ENCODE assay signal across 16 cellular contexts in genomic region chr12:1808036-1808797, GRCh38. TPM values are rescaled to one million over a fixed set of nuclear protein-coding genes. Genes with fewer than 3 reads are reported as not detected.
DNase-seq lines count a peak whose midpoint lies in the region; ATAC-seq, FAIRE-seq and TF ChIP-seq lines count a peak whose summit lies in the region.
"Had no signal": no experiment of that assay in that cellular context is flagged by ENCODE, and none has a peak within 500 bp of the region (broad histone marks: within the 10 kb centered on the region; RNA-seq: fewer than 3 reads in every experiment).

No MANE protein-coding gene starts in this region.

- H3K27ac ChIP-seq in HepG2 (ENCODE audit: extremely low read length, insufficient read depth, low read length) (no peak overlapping the region), spleen (no peak overlapping the region)

- no peak for TF ChIP-seq POLR2A in HepG2 (IDR thresholded peaks at IDR 0.05; ENCODE audit: insufficient read depth in 1 of 2, low read depth in 2 of 2, low read length in 2 of 2)
- no peak for TF ChIP-seq POLR2A in spleen (IDR thresholded peaks at IDR 0.05)

- peaks cover 4% of the 10 kb centered on the region for H3K79me2 ChIP-seq in HepG2 (ENCODE audit: insufficient read depth, low read length)

- WGBS in HepG2 (ENCODE audit: low lambda C conversion rate): 95% methylated on average over 16 of the region's 19 CpGs
- WGBS in spleen, 5 donors: 84 to 93% (median 90%) methylated on average over 19 of the region's 19 CpGs

- no peak overlapping the region for H3K9ac ChIP-seq in HepG2 (ENCODE audit: insufficient read depth, low read depth, low read length)

- peaks cover 30% of the 10 kb centered on the region for H3K4me1 Mint-ChIP-seq in T-helper 17 cell

- H3K4me1 ChIP-seq in HepG2 (ENCODE audit: insufficient read depth, low read length) (peaks cover 86% of the 10 kb centered on the region), spleen (peaks cover 6 to 70% (median 33%) of the 10 kb centered on the region in 6 donors)
- H3K4me1 ChIP-seq: BE2C had no signal

- TF ChIP-seq RAD21 in HepG2 (CRISPR knock-in tag; IDR thresholded peaks at IDR 0.05): no peak

- H3K4me2 ChIP-seq in HepG2 (ENCODE audit: low read depth, low read length): 0 out of 2 replicates have a peak overlapping the region, but pooled peaks have one; percentile 1

- TF ChIP-seq CTCF in HepG2 (CRISPR knock-in tag; IDR thresholded peaks at IDR 0.05) (no peak), spleen (IDR thresholded peaks at IDR 0.05 in 8 of 11, conservative IDR thresholded peaks at IDR 0.05 in 3 of 11) (no peak)

- CTCF ChIA-PET in HepG2 (lab: Yijun Ruan, JAX; ENCODE audit: low intra/inter-chr PET ratio, low total read pairs): no interaction called here

- intact Hi-C loops in HepG2 (cut with micrococcal nuclease; ENCODE audit: unreplicated experiment) (no loop called here), spleen (cut with DNase I; ENCODE audit: low total_unique reads) (no loop called here)

- no peaks in the 10 kb centered on the region for H3K27me3 Mint-ChIP-seq in T-helper 17 cell

- no peaks in the 10 kb centered on the region for H3K27me3 ChIP-seq in H7 (ENCODE audit: control insufficient read depth, insufficient read depth, low read length)
- H3K27me3 ChIP-seq in HepG2 (ENCODE audit: control insufficient read depth in 1 of 2, insufficient read depth in 2 of 2, low read length in 2 of 2): no peaks in the 10 kb centered on the region
- H3K27me3 ChIP-seq in spleen (replicated peaks in 1 of 7): no peaks in the 10 kb centered on the region
- H3K27me3 ChIP-seq: BE2C had no signal

- H3K36me3 Mint-ChIP-seq in T-helper 17 cell (ENCODE audit: low read depth): peaks cover 2% of the 10 kb centered on the region

- TF ChIP-seq EP300 in HepG2 (IDR thresholded peaks at IDR 0.05; ENCODE audit: low read depth in 2 of 2, low read length in 2 of 2) (no peak), HepG2 (CRISPR knock-in tag; IDR thresholded peaks at IDR 0.05; ENCODE audit: borderline replicate concordance) (no peak)

- H3K36me3 ChIP-seq in H7 (replicated peaks; ENCODE audit: control insufficient read depth, insufficient read depth, low read length): no peaks in the 10 kb centered on the region
- H3K36me3 ChIP-seq in HepG2 (replicated peaks in 1 of 2; ENCODE audit: control insufficient read depth in 1 of 2, insufficient read depth in 2 of 2, low read length in 2 of 2): no peaks in the 10 kb centered on the region
- H3K36me3 ChIP-seq in spleen: no peaks in the 10 kb centered on the region
- H3K36me3 ChIP-seq: BE2C had no signal

- in situ Hi-C loops in HepG2 (cut with HindIII; ENCODE audit: extremely low pct_ligation_motif_present, low pct_unique_long_range_greater_than_20kb): loop anchor here (10.0 kb wide), 1 partner anchor 227 kb away; no protein-coding TSS in a partner anchor

- no peaks in the 10 kb centered on the region for H3K9me3 ChIP-seq in T-helper 17 cell (ENCODE audit: control insufficient read depth, low read length, poor library complexity, severe bottlenecking)
- no peaks in the 10 kb centered on the region for H3K9me3 ChIP-seq in HepG2 (ENCODE audit: low read length)
- H3K9me3 ChIP-seq in spleen: no peaks in the 10 kb centered on the region
- H3K9me3 ChIP-seq: BE2C had no signal

- peak; percentile 53 for DNase-seq in H7
- DNase-seq in T-helper 17 cell: no peak
- no peak for DNase-seq in HepG2 (ENCODE audit: low spot score)
- DNase-seq in spleen: peak; percentile 67
- DNase-seq in DMS79 (lab: John Stamatoyannopoulos, UW): no peak
- no peak for DNase-seq in frontal cortex (ENCODE audit: low spot score in 2 of 2)
- no peak for DNase-seq in HuH-7.5 (ENCODE audit: low spot score)
- DNase-seq: BE2C, NCI-H1417 treated with DMSO at 0.1 percent for 48 hours, NCI-H2029 treated with DMSO at 0.1 percent for 48 hours, NCI-H510A, NCI-H82, SHP77 had no signal

- no peak overlapping the region for H3K4me3 Mint-ChIP-seq in T-helper 17 cell

- no peak overlapping the region for H2AFZ ChIP-seq in HepG2 (ENCODE audit: low read length)

- no peak for FAIRE-seq in HepG2 (lab: Jason Lieb, UNC)
- no peak for FAIRE-seq in frontal cortex (lab: Jason Lieb, UNC)
- FAIRE-seq: H54 had no signal

- BruUV-seq in HepG2 (replicated peaks; lab: Mats Ljungman, UMichigan): TSS peak; percentile 17

- H3K27ac Mint-ChIP-seq in T-helper 17 cell: peak overlapping the region; percentile 85

- H3K4me3 ChIP-seq in H7 (ENCODE audit: insufficient read depth, low read depth, low read length) (no peak overlapping the region), HepG2 (replicated peaks in 1 of 3; ENCODE audit: insufficient read depth in 1 of 3, low read depth in 2 of 3, low read length in 3 of 3) (no peak overlapping the region), spleen (no peak overlapping the region)

- POLR2A ChIA-PET in HepG2 (lab: Yijun Ruan, JAX): no interaction called here

- ATAC-seq in T-helper 17 cell (no peak), HepG2 (no peak)

- no peaks in the 10 kb centered on the region for H4K20me1 ChIP-seq in HepG2 (ENCODE audit: insufficient read depth, low read length)

TF ChIP-seq in HepG2, 621 proteins besides CTCF, POLR2A, EP300 and RAD21 (continues in another document):
- TF ChIP-seq SALL2 (CRISPR knock-in tag; IDR thresholded peaks at IDR 0.05) (no peak), ZNF773 (CRISPR knock-in tag; IDR thresholded peaks at IDR 0.05; ENCODE audit: borderline replicate concordance) (no peak), EED (CRISPR knock-in tag; IDR thresholded peaks at IDR 0.05) (no peak), ZNF781 (CRISPR knock-in tag; IDR thresholded peaks at IDR 0.05; ENCODE audit: borderline replicate concordance, not compliant biosample characterization) (no peak), ARNT (IDR thresholded peaks at IDR 0.05) (no peak), AFF4 (CRISPR knock-in tag; IDR thresholded peaks at IDR 0.05) (no peak), ZFP1 (CRISPR knock-in tag; IDR thresholded peaks at IDR 0.05) (no peak), GZF1 (CRISPR knock-in tag; IDR thresholded peaks at IDR 0.05) (no peak), KAT2B (IDR thresholded peaks at IDR 0.05; ENCODE audit: borderline replicate concordance, low read depth, low read length) (no peak), KLF16 (CRISPR knock-in tag; IDR thresholded peaks at IDR 0.05) (no peak), MXI1 (IDR thresholded peaks at IDR 0.05; ENCODE audit: borderline replicate concordance, low read depth, low read length) (no peak), ZNF589 (CRISPR knock-in tag; conservative IDR thresholded peaks at IDR 0.05) (no peak), ISL2 (CRISPR knock-in tag; IDR thresholded peaks at IDR 0.05) (no peak), ZBTB7B (CRISPR knock-in tag; IDR thresholded peaks at IDR 0.05) (no peak)

RNA-seq across cellular contexts. Expression of gene LRTM2, which starts 12.1 kb away (rescaled TPM):
- 0.42 TPM in 1 of 2 replicates, not detected in the other for total RNA-seq in H7 (2014; rRNA removed; shearing (Covaris generic))
- total RNA-seq in T-helper 17 cell: not detected
- total RNA-seq in HepG2 (2016; rRNA removed; fragmentation: Illumina TruSeq; extraction: Trizol): not detected in 2 replicates
- not detected in 2 replicates for total RNA-seq in HepG2 (2016; cell fraction: cytosol; rRNA removed; fragmentation: Illumina TruSeq; extraction: Trizol; ENCODE audit: low read depth)
- total RNA-seq in HepG2 (2016; cell fraction: insoluble cytoplasmic fraction; rRNA removed; fragmentation: Illumina TruSeq; extraction: Trizol): not detected in 2 replicates
- total RNA-seq in HepG2 (2016; cell fraction: membrane; rRNA removed; fragmentation: Illumina TruSeq; extraction: Trizol): not detected in 2 replicates
- total RNA-seq in HepG2 (2016; cell fraction: nucleus; rRNA removed; fragmentation: Illumina TruSeq; extraction: Trizol): not detected in 2 replicates
- polyA plus RNA-seq in HepG2 (2011; rRNA removed): 0.09 and 0.17 TPM in 2 replicates
- 0.09 TPM in 2 replicates for polyA plus RNA-seq in HepG2 (2011; cell fraction: cytosol; rRNA removed)
- polyA plus RNA-seq in HepG2 (2011; cell fraction: nucleus; rRNA removed): 0.39 and 0.76 TPM in 2 replicates
- 0.16 and 0.17 TPM in 2 replicates for polyA plus RNA-seq in HepG2 (2012)
- polyA plus RNA-seq in HepG2 (2016; cell fraction: cytosol; fragmentation: Illumina TruSeq; extraction: Trizol; ENCODE audit: low read depth): not detected in 2 replicates
- polyA plus RNA-seq in HepG2 (2016; cell fraction: insoluble cytoplasmic fraction; fragmentation: Illumina TruSeq; extraction: Trizol; ENCODE audit: low read depth): not detected in 2 replicates
- not detected in 2 replicates for polyA plus RNA-seq in HepG2 (2016; cell fraction: membrane; fragmentation: Illumina TruSeq; extraction: Trizol; ENCODE audit: low read depth)
- not detected in 2 replicates for polyA plus RNA-seq in HepG2 (2016; cell fraction: nucleus; fragmentation: Illumina TruSeq; extraction: Trizol; ENCODE audit: insufficient read depth, low read depth)
- 0.40 TPM in 1 of 2 replicates, not detected in the other for polyA minus RNA-seq in HepG2 (2011; rRNA and poly(A)+ RNA removed; ENCODE audit: low replicate concordance)
- not detected in 2 replicates for polyA minus RNA-seq in HepG2 (2011; cell fraction: cytosol; rRNA and poly(A)+ RNA removed)
- not detected in 2 replicates for polyA minus RNA-seq in HepG2 (2011; cell fraction: nucleus; rRNA and poly(A)+ RNA removed)
- total RNA-seq in spleen: under 1 TPM in 1 of 7 donors, not detected in 6; 0.12 TPM
- polyA plus RNA-seq in spleen: not detected
- total RNA-seq in frontal cortex: 1.6 TPM
- total RNA-seq: Daoy had no signal
- polyA plus RNA-seq: AG04450 had no signal

Comparison
In these comparisons a context has a peak if more than half of its experiments do, and no peak if none do; other contexts are left out.
1. DNase-seq: peak in H7 (single experiment) and spleen (single experiment); none in T-helper 17 cell (0 of 3), HepG2 (single experiment), DMS79 (single experiment), frontal cortex (0 of 2) and HuH-7.5 (single experiment).